In genomic region chr4:119597377-119597776, GRCh38 we compare ENCODE assay signal across 29 cellular contexts. TPM values are rescaled to one million over a fixed set of nuclear protein-coding genes. Genes with fewer than 3 reads are reported as not detected.
DNase-seq lines count a peak whose midpoint lies in the region; ATAC-seq and TF ChIP-seq lines count a peak whose summit lies in the region.
"Had no signal": no experiment of that assay in that cellular context is flagged by ENCODE, and none has a peak within 500 bp of the region (broad histone marks: within the 10 kb centered on the region; RNA-seq: fewer than 3 reads in every experiment).

No MANE protein-coding gene starts in this region.

- H3K4me3 ChIP-seq in adipocyte (ENCODE audit: low read length) = no peak overlapping the region
- H3K4me3 ChIP-seq in sigmoid colon = no peak overlapping the region
- H3K4me3 ChIP-seq: smooth muscle cell had no signal

- H3K9me3 ChIP-seq in adipocyte (ENCODE audit: control insufficient read depth, low read length) = peaks cover 12% of the 10 kb centered on the region
- H3K9me3 ChIP-seq in sigmoid colon = no peaks in the 10 kb centered on the region

- no peak for TF ChIP-seq POLR2A in sigmoid colon (IDR thresholded peaks at IDR 0.05)

- TF ChIP-seq EP300 in sigmoid colon (IDR thresholded peaks at IDR 0.05) = no peak

- intact Hi-C loops in sigmoid colon (cut with DNase I) = no loop called here

- DNase-seq in EH (ENCODE audit: low read depth) (peak; percentile 54), adipocyte (ENCODE audit: low read depth) (peak; percentile 11), foreskin melanocyte (peak; percentile 81), sigmoid colon (no peak), GDM1 (lab: John Stamatoyannopoulos, UW) (no peak), NCI-H524 treated with DMSO at 0.1 percent for 48 hours (lab: John Stamatoyannopoulos, UW) (no peak), NK-92 (lab: John Stamatoyannopoulos, UW; ENCODE audit: unreplicated experiment) (no peak)
- DNase-seq: activated CD4-positive, alpha-beta T cell treated with anti-CD3 and anti-CD28 coated beads, Interleukin-2, amount 10 ng/mL, durations not matched to agents 24 days and 14 days; activated effector memory CD4-positive, alpha-beta T cell treated with anti-CD3 and anti-CD28 coated beads, Interleukin-2, amount 50 U/mL, for 16 hours; activated naive CD8-positive, alpha-beta T cell treated with anti-CD3 and anti-CD28 coated beads, Interleukin-2, amount 10 ng/mL, durations not matched to agents 7 days and 5 days; activated T-cell treated with anti-CD3 and anti-CD28 coated beads, Interleukin-2, amount 50 U/mL, for 1 hour; caudate nucleus; CD4-positive, alpha-beta T cell; effector memory CD8-positive, alpha-beta T cell; EL; foreskin keratinocyte; left colon; MV-4-11; NCI-H1436; NCI-H2107; NCI-H345; NCI-H774; retina; stimulated activated naive CD4-positive, alpha-beta T cell treated with Interleukin-2 at 50 U/mL for 16 hours; T-cell; WERI-Rb-1 had no signal

- H3K9ac ChIP-seq in adipocyte (ENCODE audit: low read length) = no peak overlapping the region
- H3K9ac ChIP-seq: parathyroid adenoma had no signal

- 81 to 85% methylated on average over 3 of the region's 3 CpGs for WGBS in sigmoid colon, 2 donors

- H3K27ac ChIP-seq in sigmoid colon = peak overlapping the region; percentile 30 to 66 (median 58)
- H3K27ac ChIP-seq: foreskin keratinocyte, parathyroid adenoma, WERI-Rb-1 had no signal

- H3K36me3 ChIP-seq in adipocyte (ENCODE audit: control insufficient read depth, insufficient read depth, low read length, severe bottlenecking) (no peaks in the 10 kb centered on the region), sigmoid colon (peaks cover 0 to 32% (median 14%) of the 10 kb centered on the region in 4 donors)
- H3K36me3 ChIP-seq: WERI-Rb-1 had no signal

- no peak for TF ChIP-seq CTCF in sigmoid colon (IDR thresholded peaks at IDR 0.05)

- H3K27me3 ChIP-seq in adipocyte (replicated peaks; ENCODE audit: control insufficient read depth, insufficient read depth, low read length) (no peaks in the 10 kb centered on the region), sigmoid colon (no peaks in the 10 kb centered on the region)
- H3K27me3 ChIP-seq: foreskin keratinocyte had no signal

- H3K4me1 ChIP-seq in adipocyte (ENCODE audit: control insufficient read depth, insufficient read depth, low read length) (no peaks in the 10 kb centered on the region), sigmoid colon (peaks cover 0 to 46% (median 28%) of the 10 kb centered on the region in 4 donors)
- H3K4me1 ChIP-seq: foreskin keratinocyte, parathyroid adenoma had no signal

- no peak for ATAC-seq in HG03565 (IDR thresholded peaks at IDR 0.05; ENCODE audit: unreplicated experiment)
- ATAC-seq: effector memory CD8-positive, alpha-beta T cell; foreskin keratinocyte; T-cell had no signal

RNA-seq across cellular contexts. Expression of gene PDE5A, which starts 31.2 kb away (rescaled TPM):
- 100 to 1,000 TPM; 138 to 209 (median 149) TPM for total RNA-seq in sigmoid colon
- 1 to 10 TPM; 5.5 to 9.0 (median 7.4) TPM for polyA plus RNA-seq in sigmoid colon
- total RNA-seq: activated CD4-positive, alpha-beta T cell treated with anti-CD3 and anti-CD28 coated beads, Interleukin-2, amount 10 ng/mL, durations not matched to agents 24 days and 14 days had no signal

Comparison
In these comparisons a context has a peak if more than half of its experiments do, and no peak if none do; other contexts are left out.
1. DNase-seq: peak in EH (single experiment), adipocyte (single experiment) and foreskin melanocyte (single experiment); none in sigmoid colon (single experiment), GDM1 (single experiment), NCI-H524 treated with DMSO at 0.1 percent for 48 hours (single experiment) and NK-92 (single experiment).